24 cellular contexts compared by ENCODE assay signal in the genomic region with DNA sequence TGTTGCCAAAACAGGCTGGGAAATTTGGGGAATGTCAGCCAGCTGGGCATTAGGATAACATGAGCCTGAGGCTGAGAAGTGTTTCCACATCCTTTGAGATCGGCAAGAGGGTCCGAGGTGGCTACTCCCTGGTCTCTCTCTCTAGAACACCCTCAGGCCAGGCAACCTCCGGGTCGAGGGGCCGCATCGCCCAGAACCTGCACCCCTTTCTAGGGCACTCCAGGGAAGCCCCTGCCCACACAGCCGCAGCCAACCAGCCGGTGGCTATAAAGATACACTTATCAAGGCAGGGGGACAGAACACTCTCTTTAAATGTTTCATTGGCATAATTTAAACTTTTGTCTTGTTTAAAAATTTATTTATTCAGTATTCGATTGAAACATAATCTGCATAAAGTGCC. TPM values are rescaled to one million over a fixed set of nuclear protein-coding genes. Genes with fewer than 3 reads are reported as not detected.
"Had no signal": no experiment of that assay in that cellular context is flagged by ENCODE, and none has a peak within 500 bp of the region (broad histone marks: within the 10 kb centered on the region; RNA-seq: fewer than 3 reads in every experiment).

No MANE protein-coding gene starts in this region.

- ATAC-seq: HepG2, Panc1, PC-3, Right ventricle myocardium inferior, SK-N-SH treated with all-trans-retinoic acid at 6 μM for 48 hours had no signal

- H3K9me3 ChIP-seq: MG63, SJCRH30 had no signal

- H3K4me3 ChIP-seq: MG63, SJCRH30 had no signal

- FAIRE-seq: HepG2 had no signal

- DNase-seq: IMR-90, Karpas-422, KG1, MG63, NCI-H1092, NCI-H1105 treated with DMSO at 0.1 percent for 48 hours, NCI-H1417 treated with DMSO at 0.1 percent for 48 hours, NCI-H146, NCI-H1694 treated with DMSO at 0.1 percent for 48 hours, NCI-H1930, NCI-H2081, NCI-H2107, NCI-H2227 treated with DMSO at 0.1 percent for 48 hours, NCI-H524, NCI-H526 treated with DMSO at 0.1 percent for 48 hours, NCI-H774, PC-3, SHP77 treated with DMSO at 0.1 percent for 48 hours, SJCRH30 had no signal

- H3K27me3 ChIP-seq: MG63, SJCRH30 had no signal

- H3K27ac ChIP-seq: SJCRH30 had no signal

- H3K4me1 ChIP-seq: SJCRH30 had no signal

RNA-seq across cellular contexts. Expression of a gene that starts 24.3 kb away (rescaled TPM):
- total RNA-seq: OCI-LY7 had no signal
